ENCODE assay signal across 27 cellular contexts in genomic region chr6:118751072-118751471, GRCh38.
"Had no signal": no experiment of that assay in that cellular context is flagged by ENCODE, and none has a peak within 500 bp of the region (broad histone marks: within the 10 kb centered on the region; RNA-seq: fewer than 3 reads in every experiment).

No MANE protein-coding gene starts in this region.

- H2AFZ ChIP-seq: hepatocyte had no signal

- H3K27ac ChIP-seq: colonic mucosa, epithelial cell of prostate, foreskin keratinocyte, gastroesophageal sphincter, heart left ventricle, hepatocyte, left lung, lower lobe of right lung had no signal

- H3K9me3 ChIP-seq: colonic mucosa, gastroesophageal sphincter, heart left ventricle, left lung, lower lobe of right lung, mucosa of descending colon had no signal

- FAIRE-seq: endometrium, frontal cortex, kidney had no signal

- H3K27ac Mint-ChIP-seq: dendritic cell treated with granulocyte-macrophage colony-stimulating factor and Interleukin-4, amounts not matched to agents 40 ng/mL and 50 ng/mL, for 4 days; effector memory CD8-positive, alpha-beta T cell; endodermal cell; mesothelial cell of epicardium had no signal

- H3K79me2 ChIP-seq: hepatocyte had no signal

- H3K27me3 ChIP-seq: colonic mucosa, foreskin keratinocyte, gastroesophageal sphincter, heart left ventricle, hepatocyte, left lung had no signal

- ATAC-seq: esophagus mucosa, foreskin keratinocyte, gastroesophageal sphincter, heart left ventricle, left colon, left lung, left ventricle myocardium superior, lower lobe of right lung, mucosa of descending colon had no signal

- H3K36me3 Mint-ChIP-seq: immature natural killer cell, mesothelial cell of epicardium, naive B cell had no signal

- H3K4me2 ChIP-seq: hepatocyte had no signal

- H3K27me3 Mint-ChIP-seq: dendritic cell treated with granulocyte-macrophage colony-stimulating factor and Interleukin-4, amounts not matched to agents 40 ng/mL and 50 ng/mL, for 4 days; effector memory CD8-positive, alpha-beta T cell; naive B cell had no signal

- H3K36me3 ChIP-seq: colonic mucosa, gastroesophageal sphincter, heart left ventricle, left lung, lower lobe of right lung had no signal

- H3K4me3 Mint-ChIP-seq: dendritic cell treated with granulocyte-macrophage colony-stimulating factor and Interleukin-4, amounts not matched to agents 40 ng/mL and 50 ng/mL, for 4 days; effector memory CD8-positive, alpha-beta T cell; endodermal cell; immature natural killer cell; mesothelial cell of epicardium; naive B cell had no signal

- H3K4me3 ChIP-seq: colonic mucosa, gastroesophageal sphincter, heart left ventricle, hepatocyte, left lung, lower lobe of right lung, mucosa of descending colon had no signal

- H3K4me1 ChIP-seq: colonic mucosa, foreskin keratinocyte had no signal

- H3K9me3 Mint-ChIP-seq: dendritic cell treated with granulocyte-macrophage colony-stimulating factor and Interleukin-4, amounts not matched to agents 40 ng/mL and 50 ng/mL, for 4 days; effector memory CD8-positive, alpha-beta T cell; endodermal cell; immature natural killer cell; mesothelial cell of epicardium had no signal

- DNase-seq: colonic mucosa; cortex of kidney; effector CD8-positive, alpha-beta T cell; effector memory CD8-positive, alpha-beta T cell; endodermal cell; erythroblast; foreskin keratinocyte; heart left ventricle; hypothalamus; immature natural killer cell; islet precursor cell; kidney; kidney glomerular epithelial cell; left colon; left lung; left ventricle myocardium superior; lower lobe of right lung; mucosa of descending colon; naive B cell had no signal
